8 cellular contexts compared by ENCODE assay signal in the genomic region with DNA sequence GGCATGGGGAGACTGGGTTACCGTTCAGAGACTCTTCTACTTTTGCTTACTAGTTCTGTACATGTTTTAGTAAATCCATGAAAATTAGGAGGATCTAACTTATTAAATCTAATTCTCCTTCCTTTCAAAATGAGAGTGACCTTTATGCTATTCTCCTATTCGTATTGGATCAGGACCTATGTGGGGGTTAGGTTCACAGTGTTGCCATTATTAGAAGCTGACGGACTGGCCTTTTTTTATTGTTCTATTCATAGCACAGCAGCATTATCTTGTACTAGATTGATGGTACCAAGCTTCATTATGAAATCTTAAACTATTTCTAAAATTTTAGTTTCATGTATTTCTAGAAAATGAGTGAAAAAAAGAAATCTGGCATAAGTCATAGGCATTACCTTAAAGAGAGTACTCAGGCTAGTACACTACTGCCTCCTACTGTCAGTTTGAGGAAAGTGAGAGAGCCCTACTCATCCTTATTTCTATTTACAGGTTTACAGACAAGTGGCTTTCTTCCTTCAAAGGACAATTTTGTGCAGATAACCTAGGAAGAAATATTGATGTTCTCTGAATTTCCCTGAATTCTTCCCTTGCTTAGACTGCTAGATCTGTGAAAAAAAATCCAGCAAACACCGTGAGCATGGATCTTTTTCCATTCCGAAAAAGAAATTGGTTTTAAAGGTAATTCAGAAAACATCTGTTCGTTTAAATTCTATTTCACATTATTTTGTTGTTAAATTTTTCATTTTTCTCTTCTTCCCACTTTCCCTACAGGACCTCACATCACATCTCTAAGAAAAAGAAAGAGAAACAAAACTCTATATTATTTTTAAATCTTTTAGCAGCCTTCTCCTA.
DNase-seq lines count a peak whose midpoint lies in the region; ATAC-seq and TF ChIP-seq lines count a peak whose summit lies in the region.

No MANE protein-coding gene starts in this region.

- peak; percentile 73 to 85 (median 85) for TF ChIP-seq CTCF in nephron (IDR thresholded peaks at IDR 0.05; ENCODE audit: unreplicated experiment in 3 of 3)

- DNase-seq in EH (ENCODE audit: low read depth) (peak; percentile 70), HT-29 (ENCODE audit: low spot score) (peak; percentile 71), RPMI7951 (ENCODE audit: low read depth) (peak; percentile 13), epithelial cell of prostate (ENCODE audit: low read depth, low spot score) (peak; percentile 2), ecto neural progenitor cell (ENCODE audit: low spot score) (no peak), GM19240 (ENCODE audit: insufficient read length, low spot score) (no peak)

- H3K9me3 Mint-ChIP-seq in nephron, result no peaks in the 10 kb centered on the region

- peak overlapping the region; percentile 32 to 42 (median 32) for H3K27ac Mint-ChIP-seq in nephron

- H3K4me3 Mint-ChIP-seq in nephron, result no peak overlapping the region

- no peaks in the 10 kb centered on the region for H3K27me3 Mint-ChIP-seq in nephron (ENCODE audit: low read depth)

- no peaks in the 10 kb centered on the region for H3K36me3 Mint-ChIP-seq in nephron (ENCODE audit: low read depth)

- no peak overlapping the region for H3K27ac ChIP-seq in epithelial cell of prostate

- peak; percentile 53 for ATAC-seq in GM21360 (IDR thresholded peaks at IDR 0.05; ENCODE audit: unreplicated experiment)

- peaks cover 12% of the 10 kb centered on the region for H3K4me1 Mint-ChIP-seq in nephron

Comparison
In these comparisons a context has a peak if more than half of its experiments do, and no peak if none do; other contexts are left out.
1. DNase-seq: peak in EH (single experiment), HT-29 (single experiment), RPMI7951 (single experiment) and epithelial cell of prostate (single experiment); none in ecto neural progenitor cell (single experiment) and GM19240 (single experiment).